Comparison of ENCODE assay signal across 9 cellular contexts in the genomic region with DNA sequence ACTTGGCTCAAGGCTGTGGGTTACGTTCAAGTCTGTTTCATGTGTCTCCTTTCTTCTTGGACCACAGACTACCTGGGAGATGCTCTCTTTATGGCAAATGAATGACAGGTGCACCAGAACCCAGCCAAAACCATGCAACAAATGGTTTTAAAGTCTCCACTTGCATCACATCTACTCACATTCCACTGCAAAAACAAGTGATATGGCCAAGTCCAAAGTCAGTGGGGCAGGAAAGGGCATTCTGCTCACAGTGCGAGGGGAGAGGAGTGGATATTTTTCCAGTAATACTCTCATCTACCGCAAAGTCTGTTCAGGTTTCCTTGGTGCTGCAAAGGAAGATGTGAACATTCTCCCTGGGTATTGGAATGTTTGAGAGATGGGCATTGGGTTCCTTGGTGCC.
"Had no signal": no experiment of that assay in that cellular context is flagged by ENCODE, and none has a peak within 500 bp of the region (broad histone marks: within the 10 kb centered on the region; RNA-seq: fewer than 3 reads in every experiment).

No MANE protein-coding gene starts in this region.

- DNase-seq: GM23248, GOT3, H7, HFFc6, IMR-90 had no signal

- H3K4me1 ChIP-seq: HAP-1 had no signal

- H3K4me3 ChIP-seq: GM23248, HAP-1, K562 had no signal

- H3K27ac ChIP-seq: GM23248, HL-60 had no signal

- H3K9me3 ChIP-seq: HAP-1 had no signal

- ATAC-seq: HCT116, K562 had no signal

- H3K36me3 ChIP-seq: HAP-1 had no signal
